13 cellular contexts compared by ENCODE assay signal in the genomic region with DNA sequence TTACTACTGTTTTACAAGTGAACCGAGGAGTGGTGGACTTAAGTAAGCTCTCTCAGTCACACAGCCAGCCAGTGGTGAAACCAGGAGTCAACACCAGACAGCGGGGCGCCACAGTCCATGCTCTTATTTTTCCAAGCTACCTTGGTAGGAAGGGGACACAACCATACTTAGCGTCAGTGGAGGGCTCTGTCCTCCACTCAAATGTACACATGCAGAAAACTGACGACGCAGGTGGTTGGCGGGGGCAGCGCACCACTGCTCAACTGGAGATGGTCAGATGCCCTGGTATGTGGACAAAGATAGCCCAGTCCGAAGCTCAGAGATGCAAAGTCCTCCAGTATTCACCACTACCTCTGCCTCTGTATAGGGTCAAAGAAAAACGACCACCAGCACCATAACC. TPM values are rescaled to one million over a fixed set of nuclear protein-coding genes. Genes with fewer than 3 reads are reported as not detected.
DNase-seq lines count a peak whose midpoint lies in the region; ATAC-seq and TF ChIP-seq lines count a peak whose summit lies in the region.
"Had no signal": no experiment of that assay in that cellular context is flagged by ENCODE, and none has a peak within 500 bp of the region (broad histone marks: within the 10 kb centered on the region; RNA-seq: fewer than 3 reads in every experiment).

No MANE protein-coding gene starts in this region.

- peak overlapping the region; percentile 98 for H3K4me3 ChIP-seq in adipocyte (ENCODE audit: low read length)
- H3K4me3 ChIP-seq in muscle layer of duodenum (ENCODE audit: low read depth in 1 of 2, low read length in 2 of 2), result peak overlapping the region; percentile 59 to 93
- peak overlapping the region; percentile 63 for H3K4me3 ChIP-seq in upper lobe of right lung
- H3K4me3 ChIP-seq: A549 had no signal

- intact Hi-C loops in activated CD8-positive, alpha-beta T cell treated with anti-CD3 and anti-CD28 coated beads for 36 hours (cut with micrococcal nuclease), result no loop called here
- intact Hi-C loops in upper lobe of right lung (cut with DNase I), result no loop called here

- peaks cover 23% of the 10 kb centered on the region for H3K4me1 Mint-ChIP-seq in activated CD8-positive, alpha-beta T cell treated with anti-CD3 and anti-CD28 coated beads for 36 hours (ENCODE audit: low read depth)
- H3K4me1 Mint-ChIP-seq in activated CD8-positive, alpha-beta T cell treated with anti-CD3 and anti-CD28 coated beads, Interleukin-2, amount 10 ng/mL, durations not matched to agents 7 days and 5 days (ENCODE audit: low read depth), result peaks cover 22% of the 10 kb centered on the region

- H3K27me3 ChIP-seq in adipocyte (replicated peaks; ENCODE audit: control insufficient read depth, insufficient read depth, low read length) (no peaks in the 10 kb centered on the region), muscle layer of duodenum (ENCODE audit: low read depth, low read length) (no peaks in the 10 kb centered on the region), upper lobe of right lung (no peaks in the 10 kb centered on the region)

- H3K27ac Mint-ChIP-seq in activated CD8-positive, alpha-beta T cell treated with anti-CD3 and anti-CD28 coated beads for 36 hours, result no peak overlapping the region
- no peak overlapping the region for H3K27ac Mint-ChIP-seq in activated CD8-positive, alpha-beta T cell treated with anti-CD3 and anti-CD28 coated beads, Interleukin-2, amount 10 ng/mL, durations not matched to agents 7 days and 5 days
- H3K27ac Mint-ChIP-seq: effector memory CD8-positive, alpha-beta T cell had no signal

- CTCF ChIA-PET in activated CD8-positive, alpha-beta T cell treated with anti-CD3 and anti-CD28 coated beads for 36 hours (lab: Charles Lee), result no interaction called here
- CTCF ChIA-PET in activated CD8-positive, alpha-beta T cell treated with anti-CD3 and anti-CD28 coated beads, Interleukin-2, amount 10 ng/mL, durations not matched to agents 7 days and 5 days (lab: Charles Lee), result no interaction called here

- no peaks in the 10 kb centered on the region for H3K4me1 ChIP-seq in adipocyte (ENCODE audit: control insufficient read depth, insufficient read depth, low read length)
- H3K4me1 ChIP-seq in muscle layer of duodenum (ENCODE audit: control insufficient read depth in 1 of 2, insufficient read depth in 2 of 2, low read length in 2 of 2), result peaks cover 0 to 16% of the 10 kb centered on the region in 2 donors
- peaks cover 4% of the 10 kb centered on the region for H3K4me1 ChIP-seq in upper lobe of right lung
- H3K4me1 ChIP-seq: A549 had no signal

- POLR2A ChIA-PET in activated CD8-positive, alpha-beta T cell treated with anti-CD3 and anti-CD28 coated beads for 36 hours (lab: Charles Lee), result no interaction called here
- POLR2A ChIA-PET in activated CD8-positive, alpha-beta T cell treated with anti-CD3 and anti-CD28 coated beads, Interleukin-2, amount 10 ng/mL, durations not matched to agents 7 days and 5 days (lab: Charles Lee), result no interaction called here

- no peak for ATAC-seq in activated CD8-positive, alpha-beta T cell treated with anti-CD3 and anti-CD28 coated beads for 36 hours
- ATAC-seq in activated CD8-positive, alpha-beta T cell treated with anti-CD3 and anti-CD28 coated beads, Interleukin-2, amount 10 ng/mL, durations not matched to agents 7 days and 5 days, result no peak
- ATAC-seq in upper lobe of right lung, result no peak
- ATAC-seq: A549 had no signal

- DNase-seq in activated CD8-positive, alpha-beta T cell treated with anti-CD3 and anti-CD28 coated beads for 36 hours, result no peak
- no peak for DNase-seq in activated CD8-positive, alpha-beta T cell treated with anti-CD3 and anti-CD28 coated beads, Interleukin-2, amount 10 ng/mL, durations not matched to agents 7 days and 5 days
- DNase-seq in adipocyte (ENCODE audit: low read depth) (no peak), upper lobe of right lung (no peak), NCI-H2171 treated with DMSO at 0.1 percent for 48 hours (lab: John Stamatoyannopoulos, UW) (no peak), NCI-H774 (lab: John Stamatoyannopoulos, UW) (no peak), activated gamma-delta T cell (lab: John Stamatoyannopoulos, UW) (no peak)
- DNase-seq: activated CD4-positive, alpha-beta T cell treated with anti-CD3 and anti-CD28 coated beads for 1 hour; effector memory CD8-positive, alpha-beta T cell; left ventricle myocardium superior; NCI-H2171 had no signal

- peaks cover 66% of the 10 kb centered on the region for H3K36me3 Mint-ChIP-seq in activated CD8-positive, alpha-beta T cell treated with anti-CD3 and anti-CD28 coated beads for 36 hours (ENCODE audit: low read depth)
- H3K36me3 Mint-ChIP-seq in activated CD8-positive, alpha-beta T cell treated with anti-CD3 and anti-CD28 coated beads, Interleukin-2, amount 10 ng/mL, durations not matched to agents 7 days and 5 days (ENCODE audit: low read depth), result peaks cover 31% of the 10 kb centered on the region

- H3K9ac ChIP-seq in adipocyte (ENCODE audit: low read length), result no peak overlapping the region

- H3K36me3 ChIP-seq in adipocyte (ENCODE audit: control insufficient read depth, insufficient read depth, low read length, severe bottlenecking) (peaks cover 18% of the 10 kb centered on the region), muscle layer of duodenum (ENCODE audit: control insufficient read depth in 1 of 2, insufficient read depth in 2 of 2, low read length in 2 of 2) (peaks cover 0 to 25% of the 10 kb centered on the region in 2 donors), upper lobe of right lung (no peaks in the 10 kb centered on the region)

- no peak for TF ChIP-seq CTCF in activated CD8-positive, alpha-beta T cell treated with anti-CD3 and anti-CD28 coated beads for 36 hours (IDR thresholded peaks at IDR 0.05)
- TF ChIP-seq CTCF in upper lobe of right lung (IDR thresholded peaks at IDR 0.05), result no peak

- H3K27ac ChIP-seq in muscle layer of duodenum (ENCODE audit: low read length) (no peak overlapping the region), upper lobe of right lung (no peak overlapping the region)
- H3K27ac ChIP-seq: A549 had no signal

- H3K4me3 Mint-ChIP-seq in activated CD8-positive, alpha-beta T cell treated with anti-CD3 and anti-CD28 coated beads for 36 hours, result peak overlapping the region; percentile 79
- H3K4me3 Mint-ChIP-seq in activated CD8-positive, alpha-beta T cell treated with anti-CD3 and anti-CD28 coated beads, Interleukin-2, amount 10 ng/mL, durations not matched to agents 7 days and 5 days, result no peak overlapping the region
- H3K4me3 Mint-ChIP-seq: effector memory CD8-positive, alpha-beta T cell had no signal

- peaks cover 54% of the 10 kb centered on the region for H3K9me3 Mint-ChIP-seq in activated CD8-positive, alpha-beta T cell treated with anti-CD3 and anti-CD28 coated beads for 36 hours
- H3K9me3 Mint-ChIP-seq in activated CD8-positive, alpha-beta T cell treated with anti-CD3 and anti-CD28 coated beads, Interleukin-2, amount 10 ng/mL, durations not matched to agents 7 days and 5 days (ENCODE audit: insufficient read depth), result peaks cover 57% of the 10 kb centered on the region

- H3K9me3 ChIP-seq in adipocyte (ENCODE audit: control insufficient read depth, low read length), result peaks cover 7% of the 10 kb centered on the region
- H3K9me3 ChIP-seq in muscle layer of duodenum (ENCODE audit: control insufficient read depth in 1 of 2, low read length in 2 of 2), result peaks cover 4 to 32% of the 10 kb centered on the region in 2 donors
- H3K9me3 ChIP-seq in upper lobe of right lung, result no peaks in the 10 kb centered on the region

- peaks cover 10% of the 10 kb centered on the region for H3K27me3 Mint-ChIP-seq in activated CD8-positive, alpha-beta T cell treated with anti-CD3 and anti-CD28 coated beads for 36 hours
- H3K27me3 Mint-ChIP-seq in activated CD8-positive, alpha-beta T cell treated with anti-CD3 and anti-CD28 coated beads, Interleukin-2, amount 10 ng/mL, durations not matched to agents 7 days and 5 days (ENCODE audit: low read depth), result peaks cover 7% of the 10 kb centered on the region

RNA-seq across cellular contexts. Expression of a gene that starts 1.1 kb away (rescaled TPM):
- total RNA-seq in activated CD8-positive, alpha-beta T cell treated with anti-CD3 and anti-CD28 coated beads for 36 hours, result 1 to 10 TPM; 6.2 to 6.4 TPM
- total RNA-seq in activated CD8-positive, alpha-beta T cell treated with anti-CD3 and anti-CD28 coated beads, Interleukin-2, amount 10 ng/mL, durations not matched to agents 7 days and 5 days, result 1 to 10 TPM in 1 of 2 experiments, under 1 TPM in 1; 0.71 to 1.1 TPM
- total RNA-seq in upper lobe of right lung, result 2.8 TPM

RNA-seq across cellular contexts. Expression of a gene that starts 31.6 kb away (rescaled TPM):
- 1 to 10 TPM in 1 of 2 experiments, under 1 TPM in 1; 0.27 to 1.3 TPM for total RNA-seq in activated CD8-positive, alpha-beta T cell treated with anti-CD3 and anti-CD28 coated beads for 36 hours
- total RNA-seq in activated CD8-positive, alpha-beta T cell treated with anti-CD3 and anti-CD28 coated beads, Interleukin-2, amount 10 ng/mL, durations not matched to agents 7 days and 5 days, result 1 to 10 TPM in 1 of 2 experiments, under 1 TPM in 1; 0.95 to 1.8 TPM
- total RNA-seq in upper lobe of right lung, result 5.9 TPM
